1 cellular context compared by ENCODE assay signal in genomic region chr17:75131278-75132017, GRCh38.
A peak's percentile ranks its signal among the peaks of the same experiment; 100 is the strongest.
TF ChIP-seq lines count a peak whose summit lies in the region.

Gene NT5C (minus strand): TSS chr17:75131742. CDS start chr17:75131707, 35 bp downstream.

TF ChIP-seq in K562, 482 proteins besides CTCF, POLR2A, EP300 and RAD21 (continued from another document and continues in another):
- TF ChIP-seq, protein P1, sequence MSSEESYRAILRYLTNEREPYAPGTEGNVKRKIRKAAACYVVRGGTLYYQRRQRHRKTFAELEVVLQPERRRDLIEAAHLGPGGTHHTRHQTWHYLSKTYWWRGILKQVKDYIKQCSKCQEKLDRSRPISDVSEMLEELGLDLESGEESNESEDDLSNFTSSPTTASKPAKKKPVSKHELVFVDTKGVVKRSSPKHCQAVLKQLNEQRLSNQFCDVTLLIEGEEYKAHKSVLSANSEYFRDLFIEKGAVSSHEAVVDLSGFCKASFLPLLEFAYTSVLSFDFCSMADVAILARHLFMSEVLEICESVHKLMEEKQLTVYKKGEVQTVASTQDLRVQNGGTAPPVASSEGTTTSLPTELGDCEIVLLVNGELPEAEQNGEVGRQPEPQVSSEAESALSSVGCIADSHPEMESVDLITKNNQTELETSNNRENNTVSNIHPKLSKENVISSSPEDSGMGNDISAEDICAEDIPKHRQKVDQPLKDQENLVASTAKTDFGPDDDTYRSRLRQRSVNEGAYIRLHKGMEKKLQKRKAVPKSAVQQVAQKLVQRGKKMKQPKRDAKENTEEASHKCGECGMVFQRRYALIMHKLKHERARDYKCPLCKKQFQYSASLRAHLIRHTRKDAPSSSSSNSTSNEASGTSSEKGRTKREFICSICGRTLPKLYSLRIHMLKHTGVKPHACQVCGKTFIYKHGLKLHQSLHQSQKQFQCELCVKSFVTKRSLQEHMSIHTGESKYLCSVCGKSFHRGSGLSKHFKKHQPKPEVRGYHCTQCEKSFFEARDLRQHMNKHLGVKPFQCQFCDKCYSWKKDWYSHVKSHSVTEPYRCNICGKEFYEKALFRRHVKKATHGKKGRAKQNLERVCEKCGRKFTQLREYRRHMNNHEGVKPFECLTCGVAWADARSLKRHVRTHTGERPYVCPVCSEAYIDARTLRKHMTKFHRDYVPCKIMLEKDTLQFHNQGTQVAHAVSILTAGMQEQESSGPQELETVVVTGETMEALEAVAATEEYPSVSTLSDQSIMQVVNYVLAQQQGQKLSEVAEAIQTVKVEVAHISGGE (CRISPR knock-in tag; IDR thresholded peaks at IDR 0.05): peak in 2 of 3 experiments; percentile 76 to 94; a peak in 4 of 6 replicates
- TF ChIP-seq RREB1 (CRISPR knock-in tag; IDR thresholded peaks at IDR 0.05): peak; percentile 89
- TF ChIP-seq TAF1 (IDR thresholded peaks at IDR 0.05; ENCODE audit: control insufficient read depth, extremely low read depth, insufficient read depth, low read length, severe bottlenecking): peak; percentile 82
- no peak for TF ChIP-seq ZNF384 (IDR thresholded peaks at IDR 0.05; ENCODE audit: low read depth, low read length)
- 0 out of 2 replicates have a peak, but pooled peaks have one; percentile 45 for TF ChIP-seq CREB3L1 (IDR thresholded peaks at IDR 0.05; ENCODE audit: borderline replicate concordance, low read depth)
- 0 out of 2 replicates have a peak, but pooled peaks have one; percentile 48 for TF ChIP-seq ARID2 (IDR thresholded peaks at IDR 0.05)
- peak; percentile 59 for TF ChIP-seq MEIS2 (IDR thresholded peaks at IDR 0.05; ENCODE audit: partially characterized antibody)
- TF ChIP-seq, protein P2, sequence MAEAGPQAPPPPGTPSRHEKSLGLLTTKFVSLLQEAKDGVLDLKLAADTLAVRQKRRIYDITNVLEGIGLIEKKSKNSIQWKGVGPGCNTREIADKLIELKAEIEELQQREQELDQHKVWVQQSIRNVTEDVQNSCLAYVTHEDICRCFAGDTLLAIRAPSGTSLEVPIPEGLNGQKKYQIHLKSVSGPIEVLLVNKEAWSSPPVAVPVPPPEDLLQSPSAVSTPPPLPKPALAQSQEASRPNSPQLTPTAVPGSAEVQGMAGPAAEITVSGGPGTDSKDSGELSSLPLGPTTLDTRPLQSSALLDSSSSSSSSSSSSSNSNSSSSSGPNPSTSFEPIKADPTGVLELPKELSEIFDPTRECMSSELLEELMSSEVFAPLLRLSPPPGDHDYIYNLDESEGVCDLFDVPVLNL (CRISPR knock-in tag; IDR thresholded peaks at IDR 0.05; ENCODE audit: low read depth): 0 out of 2 replicates have a peak, but pooled peaks have one; percentile 42
- TF ChIP-seq BHLHE40 (IDR thresholded peaks at IDR 0.05; ENCODE audit: low read length): peak; percentile 99
- TF ChIP-seq GATAD2B (IDR thresholded peaks at IDR 0.05; ENCODE audit: borderline replicate concordance): peak; percentile 97
- no peak for TF ChIP-seq PHF21A (IDR thresholded peaks at IDR 0.05; ENCODE audit: borderline replicate concordance, low read depth)
- TF ChIP-seq, protein P3, sequence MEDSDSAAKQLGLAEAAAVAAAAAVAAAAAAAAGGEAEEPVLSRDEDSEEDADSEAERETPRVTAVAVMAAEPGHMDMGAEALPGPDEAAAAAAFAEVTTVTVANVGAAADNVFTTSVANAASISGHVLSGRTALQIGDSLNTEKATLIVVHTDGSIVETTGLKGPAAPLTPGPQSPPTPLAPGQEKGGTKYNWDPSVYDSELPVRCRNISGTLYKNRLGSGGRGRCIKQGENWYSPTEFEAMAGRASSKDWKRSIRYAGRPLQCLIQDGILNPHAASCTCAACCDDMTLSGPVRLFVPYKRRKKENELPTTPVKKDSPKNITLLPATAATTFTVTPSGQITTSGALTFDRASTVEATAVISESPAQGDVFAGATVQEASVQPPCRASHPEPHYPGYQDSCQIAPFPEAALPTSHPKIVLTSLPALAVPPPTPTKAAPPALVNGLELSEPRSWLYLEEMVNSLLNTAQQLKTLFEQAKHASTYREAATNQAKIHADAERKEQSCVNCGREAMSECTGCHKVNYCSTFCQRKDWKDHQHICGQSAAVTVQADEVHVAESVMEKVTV (CRISPR knock-in tag; IDR thresholded peaks at IDR 0.05): no peak
- TF ChIP-seq, protein P4, sequence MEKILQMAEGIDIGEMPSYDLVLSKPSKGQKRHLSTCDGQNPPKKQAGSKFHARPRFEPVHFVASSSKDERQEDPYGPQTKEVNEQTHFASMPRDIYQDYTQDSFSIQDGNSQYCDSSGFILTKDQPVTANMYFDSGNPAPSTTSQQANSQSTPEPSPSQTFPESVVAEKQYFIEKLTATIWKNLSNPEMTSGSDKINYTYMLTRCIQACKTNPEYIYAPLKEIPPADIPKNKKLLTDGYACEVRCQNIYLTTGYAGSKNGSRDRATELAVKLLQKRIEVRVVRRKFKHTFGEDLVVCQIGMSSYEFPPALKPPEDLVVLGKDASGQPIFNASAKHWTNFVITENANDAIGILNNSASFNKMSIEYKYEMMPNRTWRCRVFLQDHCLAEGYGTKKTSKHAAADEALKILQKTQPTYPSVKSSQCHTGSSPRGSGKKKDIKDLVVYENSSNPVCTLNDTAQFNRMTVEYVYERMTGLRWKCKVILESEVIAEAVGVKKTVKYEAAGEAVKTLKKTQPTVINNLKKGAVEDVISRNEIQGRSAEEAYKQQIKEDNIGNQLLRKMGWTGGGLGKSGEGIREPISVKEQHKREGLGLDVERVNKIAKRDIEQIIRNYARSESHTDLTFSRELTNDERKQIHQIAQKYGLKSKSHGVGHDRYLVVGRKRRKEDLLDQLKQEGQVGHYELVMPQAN (IDR thresholded peaks at IDR 0.05; ENCODE audit: borderline replicate concordance): 0 out of 2 replicates have a peak, but pooled peaks have one; percentile 41
- TF ChIP-seq TARDBP (IDR thresholded peaks at IDR 0.05): 0 out of 2 replicates have a peak, but pooled peaks have one; percentile 46
- TF ChIP-seq RBFOX2 (IDR thresholded peaks at IDR 0.05; ENCODE audit: low read depth, low read length): peak; percentile 95
- no peak for TF ChIP-seq RBM39 (optimal IDR thresholded peaks at IDR 0.05; ENCODE audit: low read depth, low read length)
- TF ChIP-seq RBBP5 (IDR thresholded peaks at IDR 0.05; ENCODE audit: borderline replicate concordance, insufficient read depth, low read length, poor library complexity, severe bottlenecking): peak; percentile 92
- no peak for TF ChIP-seq DNMT1 (IDR thresholded peaks at IDR 0.05)
- TF ChIP-seq MAX (CRISPR knock-in tag; IDR thresholded peaks at IDR 0.05): peak; percentile 91
- TF ChIP-seq CXXC5 (CRISPR knock-in tag; IDR thresholded peaks at IDR 0.05): peak; percentile 96
- peak; percentile 53; the same call in 1 of the 2 replicates for TF ChIP-seq PML (IDR thresholded peaks at IDR 0.05; ENCODE audit: low read length)
- peak; percentile 94 for TF ChIP-seq GABPA (tag; conservative IDR thresholded peaks at IDR 0.05; ENCODE audit: low read depth)
- peak; percentile 62; the same call in 1 of the 2 replicates for TF ChIP-seq GATAD2A (IDR thresholded peaks at IDR 0.05)
- peak; percentile 40 for TF ChIP-seq HCFC1 (IDR thresholded peaks at IDR 0.05; ENCODE audit: low read depth, low read length)
- TF ChIP-seq GTF2E2 (tag; IDR thresholded peaks at IDR 0.05): peak; percentile 61; the same call in 1 of the 2 replicates
- TF ChIP-seq NFIX (CRISPR knock-in tag; IDR thresholded peaks at IDR 0.05; ENCODE audit: low read depth): no peak
- TF ChIP-seq GMEB1 (CRISPR knock-in tag; IDR thresholded peaks at IDR 0.05): peak; percentile 50
- no peak; the same call in 1 of the 2 replicates for TF ChIP-seq C11orf30 (IDR thresholded peaks at IDR 0.05; ENCODE audit: low read depth)
- peak; percentile 77 to 96 for TF ChIP-seq E2F6 (IDR thresholded peaks at IDR 0.05; ENCODE audit: borderline replicate concordance in 1 of 2, extremely low read depth in 1 of 2, insufficient read depth in 1 of 2, insufficient read length in 1 of 2, low read depth in 1 of 2, low read length in 1 of 2, poor library complexity in 1 of 2, severe bottlenecking in 1 of 2)
- TF ChIP-seq PHB2 (IDR thresholded peaks at IDR 0.05; ENCODE audit: low read depth): no peak
- TF ChIP-seq POLR2G (IDR thresholded peaks at IDR 0.05; ENCODE audit: low read depth, low read length): peak; percentile 94
